ENCODE assay signal across 1 cellular context in the genomic region with DNA sequence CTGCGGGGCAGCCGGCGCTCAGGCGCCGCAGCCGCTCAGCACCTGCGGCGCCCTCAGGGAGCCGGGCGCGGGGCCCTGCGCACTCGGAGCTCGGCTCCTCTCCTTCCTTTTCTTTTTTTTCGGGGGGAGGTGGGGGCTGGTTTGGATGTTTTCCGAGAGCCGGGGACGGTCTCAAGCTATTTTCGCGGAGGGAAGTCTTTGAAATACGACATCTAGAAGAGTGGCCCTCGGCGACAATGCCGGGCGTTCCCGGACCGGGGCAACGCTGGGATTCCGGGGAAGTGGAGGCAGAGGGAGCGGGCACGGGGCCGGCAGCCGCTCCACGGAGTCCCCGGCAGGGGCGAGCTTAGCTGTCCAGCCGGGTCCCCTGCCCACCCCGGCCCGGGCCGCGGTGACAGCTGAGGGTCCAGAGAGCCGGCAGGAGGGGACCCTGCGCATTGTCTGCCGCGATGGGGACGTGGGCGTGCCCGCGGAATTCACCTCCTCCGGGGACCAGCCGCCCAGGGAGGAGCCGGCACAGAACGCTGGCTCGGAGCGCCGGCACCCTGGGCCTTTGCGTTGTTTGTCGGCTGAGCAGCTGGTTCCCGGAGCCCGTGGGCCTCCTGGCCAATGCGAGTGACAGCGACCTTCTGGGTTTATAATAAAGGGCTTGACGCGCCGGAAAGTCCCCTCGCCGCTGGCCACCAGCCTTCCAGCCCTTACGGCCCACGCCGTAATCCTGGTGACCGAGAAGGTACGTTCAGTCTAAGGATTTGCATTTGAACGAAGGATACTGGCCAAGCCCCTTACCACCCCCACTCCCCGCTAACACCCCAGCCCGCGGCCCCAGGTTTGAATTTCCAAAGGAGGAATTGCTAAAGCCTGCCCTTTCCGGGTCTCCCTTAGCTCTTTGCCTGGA.
TF ChIP-seq lines count a peak whose summit lies in the region.

No MANE protein-coding gene starts in this region.

TF ChIP-seq in SK-N-SH, 30 proteins besides CTCF, POLR2A, EP300 and RAD21 (continued from another document):
- TF ChIP-seq, protein P1, sequence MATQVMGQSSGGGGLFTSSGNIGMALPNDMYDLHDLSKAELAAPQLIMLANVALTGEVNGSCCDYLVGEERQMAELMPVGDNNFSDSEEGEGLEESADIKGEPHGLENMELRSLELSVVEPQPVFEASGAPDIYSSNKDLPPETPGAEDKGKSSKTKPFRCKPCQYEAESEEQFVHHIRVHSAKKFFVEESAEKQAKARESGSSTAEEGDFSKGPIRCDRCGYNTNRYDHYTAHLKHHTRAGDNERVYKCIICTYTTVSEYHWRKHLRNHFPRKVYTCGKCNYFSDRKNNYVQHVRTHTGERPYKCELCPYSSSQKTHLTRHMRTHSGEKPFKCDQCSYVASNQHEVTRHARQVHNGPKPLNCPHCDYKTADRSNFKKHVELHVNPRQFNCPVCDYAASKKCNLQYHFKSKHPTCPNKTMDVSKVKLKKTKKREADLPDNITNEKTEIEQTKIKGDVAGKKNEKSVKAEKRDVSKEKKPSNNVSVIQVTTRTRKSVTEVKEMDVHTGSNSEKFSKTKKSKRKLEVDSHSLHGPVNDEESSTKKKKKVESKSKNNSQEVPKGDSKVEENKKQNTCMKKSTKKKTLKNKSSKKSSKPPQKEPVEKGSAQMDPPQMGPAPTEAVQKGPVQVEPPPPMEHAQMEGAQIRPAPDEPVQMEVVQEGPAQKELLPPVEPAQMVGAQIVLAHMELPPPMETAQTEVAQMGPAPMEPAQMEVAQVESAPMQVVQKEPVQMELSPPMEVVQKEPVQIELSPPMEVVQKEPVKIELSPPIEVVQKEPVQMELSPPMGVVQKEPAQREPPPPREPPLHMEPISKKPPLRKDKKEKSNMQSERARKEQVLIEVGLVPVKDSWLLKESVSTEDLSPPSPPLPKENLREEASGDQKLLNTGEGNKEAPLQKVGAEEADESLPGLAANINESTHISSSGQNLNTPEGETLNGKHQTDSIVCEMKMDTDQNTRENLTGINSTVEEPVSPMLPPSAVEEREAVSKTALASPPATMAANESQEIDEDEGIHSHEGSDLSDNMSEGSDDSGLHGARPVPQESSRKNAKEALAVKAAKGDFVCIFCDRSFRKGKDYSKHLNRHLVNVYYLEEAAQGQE (IDR thresholded peaks at IDR 0.05; ENCODE audit: low read depth, low read length) = no peak
- TF ChIP-seq, protein P2, sequence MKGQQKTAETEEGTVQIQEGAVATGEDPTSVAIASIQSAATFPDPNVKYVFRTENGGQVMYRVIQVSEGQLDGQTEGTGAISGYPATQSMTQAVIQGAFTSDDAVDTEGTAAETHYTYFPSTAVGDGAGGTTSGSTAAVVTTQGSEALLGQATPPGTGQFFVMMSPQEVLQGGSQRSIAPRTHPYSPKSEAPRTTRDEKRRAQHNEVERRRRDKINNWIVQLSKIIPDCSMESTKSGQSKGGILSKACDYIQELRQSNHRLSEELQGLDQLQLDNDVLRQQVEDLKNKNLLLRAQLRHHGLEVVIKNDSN (IDR thresholded peaks at IDR 0.05; ENCODE audit: borderline replicate concordance, low read depth) = no peak
- TF ChIP-seq FOXM1 (IDR thresholded peaks at IDR 0.05; ENCODE audit: low read depth) = no peak
- TF ChIP-seq TCF12 (IDR thresholded peaks at IDR 0.05) = no peak
- TF ChIP-seq GABPA (IDR thresholded peaks at IDR 0.05; ENCODE audit: low read depth) = no peak
- no peak for TF ChIP-seq MXI1 (IDR thresholded peaks at IDR 0.05; ENCODE audit: low read depth, low read length)
